9 cellular contexts compared by ENCODE assay signal in the genomic region with DNA sequence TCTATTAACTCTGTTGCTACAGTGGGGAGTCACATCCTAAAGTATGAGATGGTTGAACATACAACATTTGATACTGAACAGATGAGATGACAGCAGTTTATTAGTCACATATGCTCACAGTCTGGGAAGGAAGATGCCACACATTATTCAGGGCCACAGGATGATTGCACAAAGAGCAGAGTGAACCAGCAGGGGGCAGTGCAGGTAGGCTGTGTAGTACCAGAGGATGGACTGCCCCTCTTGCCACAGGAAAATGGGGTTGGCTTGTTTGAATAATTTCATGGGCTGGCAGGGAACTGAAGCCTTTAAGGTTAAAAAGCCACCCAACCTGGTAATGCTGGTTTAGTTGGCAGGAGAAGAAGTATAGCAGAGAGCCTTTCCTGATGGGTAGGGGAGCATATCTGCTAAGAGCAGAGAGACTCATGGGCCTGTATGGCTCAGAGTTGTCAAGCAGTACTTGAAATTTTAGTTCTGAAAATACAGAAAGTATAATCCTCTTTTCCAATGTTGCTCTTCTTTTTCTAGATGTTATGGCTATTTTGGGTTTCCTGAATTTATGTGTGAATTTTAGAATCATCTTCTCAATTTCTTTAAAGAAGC.
DNase-seq lines count a peak whose midpoint lies in the region; ATAC-seq and TF ChIP-seq lines count a peak whose summit lies in the region.
"Had no signal": no experiment of that assay in that cellular context is flagged by ENCODE, and none has a peak within 500 bp of the region (broad histone marks: within the 10 kb centered on the region; RNA-seq: fewer than 3 reads in every experiment).

No MANE protein-coding gene starts in this region.

- H2BK12ac ChIP-seq in H9 (ENCODE audit: insufficient read length, low read depth, low read length): no peak overlapping the region

- intact Hi-C loops in Calu3 (cut with micrococcal nuclease; ENCODE audit: unreplicated experiment): no loop called here
- intact Hi-C loops in colonic mucosa (cut with DNase I): no loop called here

- H3K9me3 ChIP-seq in H9 (ENCODE audit: control insufficient read depth, low read depth, low read length) (no peaks in the 10 kb centered on the region), colonic mucosa (no peaks in the 10 kb centered on the region)

- H2BK20ac ChIP-seq in H9 (ENCODE audit: low read depth, low read length, poor library complexity, severe bottlenecking): no peak overlapping the region

- no peak for ATAC-seq in HG02759 (IDR thresholded peaks at IDR 0.05; ENCODE audit: unreplicated experiment)
- no peak for ATAC-seq in GM21360 (IDR thresholded peaks at IDR 0.05; ENCODE audit: unreplicated experiment)

- TF ChIP-seq CTCF in Calu3 (IDR thresholded peaks at IDR 0.05; ENCODE audit: unreplicated experiment) (peak; percentile 26), H9 (conservative IDR thresholded peaks at IDR 0.05) (peak; percentile 88), colonic mucosa (IDR thresholded peaks at IDR 0.05) (peak; percentile 25), retinal pigment epithelial cell (conservative IDR thresholded peaks at IDR 0.05; ENCODE audit: low read depth, low read length) (peak; percentile 26)

- no peak overlapping the region for H3K4ac ChIP-seq in H9 (ENCODE audit: low read depth, low read length)

- H3K4me3 ChIP-seq in colonic mucosa: no peak overlapping the region
- H3K4me3 ChIP-seq in retinal pigment epithelial cell (ENCODE audit: low read length): no peak overlapping the region

- no peak overlapping the region for H3K4me2 ChIP-seq in H9 (ENCODE audit: insufficient read depth, insufficient read length, low read length)

- no peak overlapping the region for H4K5ac ChIP-seq in H9 (ENCODE audit: insufficient read length, low read depth, low read length)

- no peaks in the 10 kb centered on the region for H4K20me1 ChIP-seq in H9 (ENCODE audit: control insufficient read depth, insufficient read depth, insufficient read length)

- H3K27ac Mint-ChIP-seq in Calu3 (ENCODE audit: unreplicated experiment) (no peak overlapping the region), H9 (no peak overlapping the region)
- H3K27ac Mint-ChIP-seq: dendritic cell treated with granulocyte-macrophage colony-stimulating factor and Interleukin-4, amounts not matched to agents 40 ng/mL and 50 ng/mL, for 4 days had no signal

- no peaks in the 10 kb centered on the region for H3K79me1 ChIP-seq in H9 (ENCODE audit: insufficient read depth, low read depth, low read length, poor library complexity, severe bottlenecking)

- CTCF ChIA-PET in Calu3 (lab: Charles Lee): no interaction called here

- no peak overlapping the region for H2AK5ac ChIP-seq in H9 (ENCODE audit: insufficient read length, low read length)

- no TSS peak for BruUV-seq in Calu3 (replicated peaks; lab: Mats Ljungman, UMichigan)

- H3K27ac ChIP-seq in H9 (ENCODE audit: insufficient read length, low read depth, low read length) (no peak overlapping the region), colonic mucosa (no peak overlapping the region)

- H3K36me3 ChIP-seq in colonic mucosa: no peaks in the 10 kb centered on the region

- H3K36me3 Mint-ChIP-seq in Calu3 (ENCODE audit: insufficient read depth, unreplicated experiment) (no peaks in the 10 kb centered on the region), H9 (ENCODE audit: insufficient read depth in 1 of 3, low read depth in 3 of 3) (no peaks in the 10 kb centered on the region; a peak in 1 of 7 replicates)

- no peak overlapping the region for H2BK120ac ChIP-seq in H9 (ENCODE audit: low read depth, low read length, poor library complexity, severe bottlenecking)

- no peaks in the 10 kb centered on the region for H3K23me2 ChIP-seq in H9 (ENCODE audit: insufficient read length, low read depth, low read length, poor library complexity, severe bottlenecking)

- H3K27me3 Mint-ChIP-seq in Calu3 (ENCODE audit: unreplicated experiment): no peaks in the 10 kb centered on the region
- H3K27me3 Mint-ChIP-seq in H9 (ENCODE audit: low read depth): peaks cover 6% of the 10 kb centered on the region

- no peak overlapping the region for H3T11ph ChIP-seq in H9 (ENCODE audit: low read length)

- H3K4me3 Mint-ChIP-seq in Calu3 (ENCODE audit: low read depth, unreplicated experiment) (no peak overlapping the region), H9 (no peak overlapping the region)
- H3K4me3 Mint-ChIP-seq: dendritic cell treated with granulocyte-macrophage colony-stimulating factor and Interleukin-4, amounts not matched to agents 40 ng/mL and 50 ng/mL, for 4 days had no signal

- peak overlapping the region; percentile 24 for H2AFZ ChIP-seq in H9 (ENCODE audit: low read length)

- no peaks in the 10 kb centered on the region for H3K79me2 ChIP-seq in H9 (ENCODE audit: insufficient read depth, low read length)

- no peak overlapping the region for H3K56ac ChIP-seq in H9 (ENCODE audit: insufficient read length, low read depth, low read length)

- H3K14ac ChIP-seq in H9 (ENCODE audit: insufficient read depth, low read length): no peak overlapping the region

- H4K8ac ChIP-seq in H9 (replicated peaks; ENCODE audit: insufficient read length, low read depth, low read length): no peak overlapping the region

- H3K9me3 Mint-ChIP-seq in Calu3 (ENCODE audit: low read depth, unreplicated experiment): peaks cover 18% of the 10 kb centered on the region
- H3K9me3 Mint-ChIP-seq in H9: no peaks in the 10 kb centered on the region
- H3K9me3 Mint-ChIP-seq: dendritic cell treated with granulocyte-macrophage colony-stimulating factor and Interleukin-4, amounts not matched to agents 40 ng/mL and 50 ng/mL, for 4 days had no signal

- DNase-seq in Calu3: no peak
- peak; percentile 78 for DNase-seq in H9
- peak; percentile 36 for DNase-seq in RPMI8226
- peak; percentile 54 for DNase-seq in colonic mucosa
- DNase-seq in retinal pigment epithelial cell (ENCODE audit: low read depth): no peak
- no peak for DNase-seq in H4 (ENCODE audit: low spot score)

- H2BK15ac ChIP-seq in H9 (ENCODE audit: low read depth, low read length): no peak overlapping the region

- H4K91ac ChIP-seq in H9 (ENCODE audit: insufficient read length, low read depth, low read length): no peak overlapping the region

- no peaks in the 10 kb centered on the region for H3K27me3 ChIP-seq in H9 (ENCODE audit: insufficient read depth, low read length)
- no peaks in the 10 kb centered on the region for H3K27me3 ChIP-seq in colonic mucosa

- H3K4me1 ChIP-seq in H9 (ENCODE audit: insufficient read depth, low read length): no peaks in the 10 kb centered on the region
- H3K4me1 ChIP-seq in colonic mucosa: no peaks in the 10 kb centered on the region

- no peak overlapping the region for H2BK5ac ChIP-seq in H9 (ENCODE audit: insufficient read length, low read length)

- no peak overlapping the region for H3K18ac ChIP-seq in H9 (ENCODE audit: insufficient read length, low read depth, low read length)

- H3K23ac ChIP-seq in H9 (ENCODE audit: insufficient read length, low read depth, low read length): no peak overlapping the region

- H3K9ac ChIP-seq in H9 (ENCODE audit: extremely low read depth, insufficient read length, low read length): no peak overlapping the region
- H3K9ac ChIP-seq in colonic mucosa (ENCODE audit: low read depth in 2 of 2, low read length in 2 of 2): no peak overlapping the region

- H3K4me1 Mint-ChIP-seq in Calu3 (ENCODE audit: low read depth, unreplicated experiment): no peaks in the 10 kb centered on the region
- H3K4me1 Mint-ChIP-seq in H9: peaks cover 0 to 5% of the 10 kb centered on the region in 2 experiments; a peak in 2 of 4 replicates

Comparison
In these comparisons a context has a peak if more than half of its experiments do, and no peak if none do; other contexts are left out.
1. DNase-seq: peak in H9 (single experiment), RPMI8226 (single experiment) and colonic mucosa (single experiment); none in Calu3 (single experiment), retinal pigment epithelial cell (single experiment) and H4 (single experiment).
2. CTCF ChIP-seq: peak in every context shown above with its lines; median percentile 88 in H9; 26 in Calu3; 26 in retinal pigment epithelial cell; 25 in colonic mucosa.